2 cellular contexts compared by ENCODE assay signal in genomic region chr1:58406296-58407071, GRCh38.
TF ChIP-seq lines count a peak whose summit lies in the region.

No MANE protein-coding gene starts in this region.

TF ChIP-seq in GM23338, 12 proteins besides CTCF, POLR2A, EP300 and RAD21 (continued from another document):
- TF ChIP-seq ZNF462 (CRISPR knock-in tag; IDR thresholded peaks at IDR 0.05) (no peak), EZH2 (IDR thresholded peaks at IDR 0.05; ENCODE audit: low read depth, unreplicated experiment) (no peak), POLR2AphosphoS5 (IDR thresholded peaks at IDR 0.05; ENCODE audit: low read depth) (no peak), ETS1 (IDR thresholded peaks at IDR 0.05) (no peak), ZNF114 (CRISPR knock-in tag; IDR thresholded peaks at IDR 0.05) (no peak), STAT1 (IDR thresholded peaks at IDR 0.05; ENCODE audit: unreplicated experiment) (no peak), EZH2phosphoT487 (IDR thresholded peaks at IDR 0.05; ENCODE audit: unreplicated experiment) (no peak), NANOG (IDR thresholded peaks at IDR 0.05; ENCODE audit: borderline replicate concordance) (no peak), JUNB (IDR thresholded peaks at IDR 0.05; ENCODE audit: unreplicated experiment) (no peak), REST (IDR thresholded peaks at IDR 0.05; ENCODE audit: unreplicated experiment) (no peak), CREB1 (CRISPR knock-in tag; IDR thresholded peaks at IDR 0.05; ENCODE audit: low read depth) (no peak)

TF ChIP-seq in K562, 482 proteins besides CTCF, POLR2A, EP300 and RAD21 (continued from another document):
- TF ChIP-seq ZBTB49 (CRISPR knock-in tag; IDR thresholded peaks at IDR 0.05; ENCODE audit: borderline replicate concordance) (no peak), CREBBP (IDR thresholded peaks at IDR 0.05; ENCODE audit: low read depth, low read length) (no peak), RBM25 (IDR thresholded peaks at IDR 0.05; ENCODE audit: low read depth, low read length, severe bottlenecking) (peak; percentile 80)
